Comparison of ENCODE assay signal across 18 cellular contexts in genomic region chr5:179240561-179240960, GRCh38.
"Had no signal": no experiment of that assay in that cellular context is flagged by ENCODE, and none has a peak within 500 bp of the region (broad histone marks: within the 10 kb centered on the region; RNA-seq: fewer than 3 reads in every experiment).

No MANE protein-coding gene starts in this region.

- H3K36me3 Mint-ChIP-seq: immature natural killer cell; naive thymus-derived CD8-positive, alpha-beta T cell; T-cell had no signal

- H3K9me3 Mint-ChIP-seq: immature natural killer cell had no signal

- H3K27ac Mint-ChIP-seq: activated CD4-positive, alpha-beta memory T cell treated with anti-CD3 and anti-CD28 coated beads, Interleukin-2, amount 10 ng/mL, durations not matched to agents 7 days and 5 days; dendritic cell treated with granulocyte-macrophage colony-stimulating factor and Interleukin-4, amounts not matched to agents 40 ng/mL and 50 ng/mL, for 4 days; immature natural killer cell; naive thymus-derived CD8-positive, alpha-beta T cell; stimulated activated naive CD8-positive, alpha-beta T cell treated with anti-CD3 and anti-CD28 coated beads, Interleukin-15, Interleukin-2, amounts not matched to agents 100 ng/mL and 50 ng/mL, for 24 hours; T-cell had no signal

- DNase-seq: activated CD4-positive, alpha-beta memory T cell treated with anti-CD3 and anti-CD28 coated beads, Interleukin-2, amount 10 ng/mL, durations not matched to agents 7 days and 5 days; activated CD4-positive, alpha-beta T cell treated with anti-CD3 and anti-CD28 coated beads for 4 hours; activated gamma-delta T cell; activated T-cell treated with anti-CD3 and anti-CD28 coated beads, Interleukin-2, amount 50 U/mL, for 4 hours; cerebellar nuclear complex; effector memory CD4-positive, alpha-beta T cell; foreskin melanocyte; immature natural killer cell; left colon; mammary epithelial cell; retina; SK-N-SH had no signal

- H3K4me3 ChIP-seq: mucosa of descending colon, smooth muscle cell had no signal

- ATAC-seq: activated T-cell treated with anti-CD3 and anti-CD28 coated beads, Interleukin-2, amount 50 U/mL, for 4 hours; left colon; mucosa of descending colon; naive thymus-derived CD8-positive, alpha-beta T cell; T-cell had no signal

- H3K4me1 Mint-ChIP-seq: activated CD4-positive, alpha-beta memory T cell treated with anti-CD3 and anti-CD28 coated beads, Interleukin-2, amount 10 ng/mL, durations not matched to agents 7 days and 5 days; immature natural killer cell; naive thymus-derived CD8-positive, alpha-beta T cell; T-cell had no signal

- H3K4me3 Mint-ChIP-seq: activated CD4-positive, alpha-beta memory T cell treated with anti-CD3 and anti-CD28 coated beads, Interleukin-2, amount 10 ng/mL, durations not matched to agents 7 days and 5 days; activated T-cell treated with anti-CD3 and anti-CD28 coated beads, Interleukin-2, amount 50 U/mL, for 4 hours; dendritic cell treated with granulocyte-macrophage colony-stimulating factor and Interleukin-4, amounts not matched to agents 40 ng/mL and 50 ng/mL, for 4 days; immature natural killer cell; naive thymus-derived CD8-positive, alpha-beta T cell; stimulated activated naive CD8-positive, alpha-beta T cell treated with anti-CD3 and anti-CD28 coated beads, Interleukin-15, Interleukin-2, amounts not matched to agents 100 ng/mL and 50 ng/mL, for 24 hours; T-cell had no signal

- H3K27me3 Mint-ChIP-seq: activated CD4-positive, alpha-beta memory T cell treated with anti-CD3 and anti-CD28 coated beads, Interleukin-2, amount 10 ng/mL, durations not matched to agents 7 days and 5 days had no signal

- H3K9me3 ChIP-seq: SK-N-SH had no signal
